16 cellular contexts compared by ENCODE assay signal in the genomic region with DNA sequence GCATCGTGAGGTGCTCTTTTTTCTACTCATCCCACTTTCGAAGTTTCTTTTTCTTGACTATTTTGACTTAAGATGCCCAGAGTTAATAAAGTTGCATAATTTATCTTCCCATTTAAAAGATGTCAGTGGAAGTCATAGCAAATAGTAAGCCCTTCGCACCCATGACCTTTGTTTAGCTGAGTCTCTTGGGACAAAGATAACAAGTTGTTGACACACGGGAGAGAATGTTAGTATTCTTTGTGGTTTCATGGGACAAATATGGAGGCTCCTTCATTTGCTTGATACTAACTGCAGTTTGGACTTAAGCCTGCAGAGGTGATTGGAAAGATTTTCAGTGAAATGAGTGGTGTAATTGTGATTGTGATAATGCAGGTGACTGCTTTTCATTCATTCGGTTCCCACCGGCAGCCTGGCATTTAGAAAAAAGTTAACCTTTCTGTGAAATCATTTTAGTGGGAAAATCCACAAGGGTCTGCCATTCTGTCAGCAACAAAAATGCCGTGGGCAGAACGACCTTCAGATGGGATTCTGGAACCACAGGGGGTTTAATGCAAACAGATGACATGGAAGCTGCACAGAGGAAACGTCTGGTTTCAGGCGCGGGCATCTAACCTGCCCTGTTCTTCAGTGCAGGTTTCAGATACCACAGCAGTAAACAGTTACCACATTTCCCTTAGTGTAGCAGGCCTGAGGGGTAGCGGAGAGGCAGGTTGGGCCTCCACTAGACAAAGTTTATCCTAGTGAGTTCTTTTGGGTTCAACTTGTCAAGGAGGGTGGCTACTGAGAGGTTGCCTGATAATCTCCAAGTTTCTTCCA.
DNase-seq lines count a peak whose midpoint lies in the region; ATAC-seq and FAIRE-seq lines count a peak whose summit lies in the region.
"Had no signal": no experiment of that assay in that cellular context is flagged by ENCODE, and none has a peak within 500 bp of the region (broad histone marks: within the 10 kb centered on the region; RNA-seq: fewer than 3 reads in every experiment).

No MANE protein-coding gene starts in this region.

- no peak for FAIRE-seq in urothelium cell line (lab: Jason Lieb, UNC)
- FAIRE-seq: RCC 7860 had no signal

- intact Hi-C loops in activated naive CD4-positive, alpha-beta T cell treated with anti-CD3 and anti-CD28 coated beads for 36 hours (cut with micrococcal nuclease), result loop anchor here (5.0 kb wide), 1 partner anchor 60 kb away; no protein-coding TSS in a partner anchor
- intact Hi-C loops in left colon (cut with DNase I, micrococcal nuclease), result no loop called here

- H3K27ac Mint-ChIP-seq in activated naive CD4-positive, alpha-beta T cell treated with anti-CD3 and anti-CD28 coated beads for 36 hours, result peak overlapping the region; percentile 33
- peak overlapping the region in 1 of 2 donors; percentile 14 for H3K27ac Mint-ChIP-seq in activated naive CD4-positive, alpha-beta T cell treated with anti-CD3 and anti-CD28 coated beads, Interleukin-2, amount 50 U/mL, for 72 hours
- H3K27ac Mint-ChIP-seq in activated naive CD8-positive, alpha-beta T cell treated with anti-CD3 and anti-CD28 coated beads for 36 hours, result peak overlapping the region; percentile 30
- H3K27ac Mint-ChIP-seq in stimulated activated naive CD8-positive, alpha-beta T cell treated with anti-CD3 and anti-CD28 coated beads, Interleukin-15, Interleukin-2, amounts not matched to agents 100 ng/mL and 50 ng/mL, for 24 hours, result peak overlapping the region; percentile 78
- H3K27ac Mint-ChIP-seq: IgD-negative memory B cell had no signal

- no peak overlapping the region for H3K4me3 Mint-ChIP-seq in activated naive CD4-positive, alpha-beta T cell treated with anti-CD3 and anti-CD28 coated beads for 36 hours
- peak overlapping the region; percentile 1 for H3K4me3 Mint-ChIP-seq in activated naive CD8-positive, alpha-beta T cell treated with anti-CD3 and anti-CD28 coated beads for 36 hours
- peak overlapping the region; percentile 1 for H3K4me3 Mint-ChIP-seq in stimulated activated naive CD8-positive, alpha-beta T cell treated with anti-CD3 and anti-CD28 coated beads, Interleukin-15, Interleukin-2, amounts not matched to agents 100 ng/mL and 50 ng/mL, for 24 hours
- H3K4me3 Mint-ChIP-seq: IgD-negative memory B cell had no signal

- peak; percentile 43 for DNase-seq in activated naive CD4-positive, alpha-beta T cell treated with anti-CD3 and anti-CD28 coated beads for 36 hours
- DNase-seq in activated naive CD4-positive, alpha-beta T cell treated with anti-CD3 and anti-CD28 coated beads, Interleukin-2, amount 50 U/mL, for 72 hours (ENCODE audit: low spot score in 2 of 2), result no peak
- DNase-seq in NCI-H526 treated with DMSO at 0.1 percent for 48 hours (lab: John Stamatoyannopoulos, UW), result peak; percentile 18
- peak; percentile 22 for DNase-seq in activated naive CD8-positive, alpha-beta T cell treated with anti-CD3 and anti-CD28 coated beads for 36 hours
- no peak for DNase-seq in urothelium cell line (ENCODE audit: low spot score)
- DNase-seq in NCI-H146 (lab: John Stamatoyannopoulos, UW), result no peak
- DNase-seq in left colon, result no peak
- DNase-seq: activated CD4-positive, alpha-beta T cell treated with anti-CD3 and anti-CD28 coated beads, Interleukin-2, amount 50 U/mL, for 4 hours; DMS79; left ventricle myocardium inferior; NCI-H1930; NCI-H226 had no signal

- H3K36me3 Mint-ChIP-seq in activated naive CD4-positive, alpha-beta T cell treated with anti-CD3 and anti-CD28 coated beads for 36 hours (ENCODE audit: low read depth), result peaks cover 12% of the 10 kb centered on the region
- peaks cover 16 to 42% of the 10 kb centered on the region in 2 donors for H3K36me3 Mint-ChIP-seq in activated naive CD4-positive, alpha-beta T cell treated with anti-CD3 and anti-CD28 coated beads, Interleukin-2, amount 50 U/mL, for 72 hours
- peaks cover 32% of the 10 kb centered on the region for H3K36me3 Mint-ChIP-seq in activated naive CD8-positive, alpha-beta T cell treated with anti-CD3 and anti-CD28 coated beads for 36 hours
- H3K36me3 Mint-ChIP-seq in stimulated activated naive CD8-positive, alpha-beta T cell treated with anti-CD3 and anti-CD28 coated beads, Interleukin-15, Interleukin-2, amounts not matched to agents 100 ng/mL and 50 ng/mL, for 24 hours (ENCODE audit: low read depth), result peaks cover 38% of the 10 kb centered on the region

- CTCF ChIA-PET in activated naive CD4-positive, alpha-beta T cell treated with anti-CD3 and anti-CD28 coated beads for 36 hours (lab: Charles Lee), result no interaction called here

- peaks cover 72% of the 10 kb centered on the region for H3K4me1 Mint-ChIP-seq in activated naive CD4-positive, alpha-beta T cell treated with anti-CD3 and anti-CD28 coated beads for 36 hours (ENCODE audit: low read depth)
- peaks cover 68% of the 10 kb centered on the region for H3K4me1 Mint-ChIP-seq in activated naive CD8-positive, alpha-beta T cell treated with anti-CD3 and anti-CD28 coated beads for 36 hours
- H3K4me1 Mint-ChIP-seq in stimulated activated naive CD8-positive, alpha-beta T cell treated with anti-CD3 and anti-CD28 coated beads, Interleukin-15, Interleukin-2, amounts not matched to agents 100 ng/mL and 50 ng/mL, for 24 hours (ENCODE audit: low read depth), result peaks cover 93% of the 10 kb centered on the region

- no peaks in the 10 kb centered on the region for H3K27me3 Mint-ChIP-seq in activated naive CD4-positive, alpha-beta T cell treated with anti-CD3 and anti-CD28 coated beads for 36 hours (ENCODE audit: low read depth)
- no peaks in the 10 kb centered on the region for H3K27me3 Mint-ChIP-seq in activated naive CD8-positive, alpha-beta T cell treated with anti-CD3 and anti-CD28 coated beads for 36 hours
- H3K27me3 Mint-ChIP-seq in stimulated activated naive CD8-positive, alpha-beta T cell treated with anti-CD3 and anti-CD28 coated beads, Interleukin-15, Interleukin-2, amounts not matched to agents 100 ng/mL and 50 ng/mL, for 24 hours, result no peaks in the 10 kb centered on the region
- H3K27me3 Mint-ChIP-seq: IgD-negative memory B cell had no signal

- ATAC-seq in activated naive CD4-positive, alpha-beta T cell treated with anti-CD3 and anti-CD28 coated beads, Interleukin-2, amount 50 U/mL, for 72 hours, result no peak
- no peak for ATAC-seq in left colon
- ATAC-seq: HCT116 had no signal

- no peaks in the 10 kb centered on the region for H3K9me3 Mint-ChIP-seq in activated naive CD4-positive, alpha-beta T cell treated with anti-CD3 and anti-CD28 coated beads for 36 hours
- no peaks in the 10 kb centered on the region for H3K9me3 Mint-ChIP-seq in activated naive CD4-positive, alpha-beta T cell treated with anti-CD3 and anti-CD28 coated beads, Interleukin-2, amount 50 U/mL, for 72 hours
- H3K9me3 Mint-ChIP-seq in activated naive CD8-positive, alpha-beta T cell treated with anti-CD3 and anti-CD28 coated beads for 36 hours, result no peaks in the 10 kb centered on the region
- H3K9me3 Mint-ChIP-seq in stimulated activated naive CD8-positive, alpha-beta T cell treated with anti-CD3 and anti-CD28 coated beads, Interleukin-15, Interleukin-2, amounts not matched to agents 100 ng/mL and 50 ng/mL, for 24 hours, result no peaks in the 10 kb centered on the region
- H3K9me3 Mint-ChIP-seq: IgD-negative memory B cell had no signal

Comparison
In these comparisons a context has a peak if more than half of its experiments do, and no peak if none do; other contexts are left out.
1. DNase-seq: peak in activated naive CD4-positive, alpha-beta T cell treated with anti-CD3 and anti-CD28 coated beads for 36 hours (single experiment), NCI-H526 treated with DMSO at 0.1 percent for 48 hours (single experiment) and activated naive CD8-positive, alpha-beta T cell treated with anti-CD3 and anti-CD28 coated beads for 36 hours (single experiment); none in activated naive CD4-positive, alpha-beta T cell treated with anti-CD3 and anti-CD28 coated beads, Interleukin-2, amount 50 U/mL, for 72 hours (0 of 2), urothelium cell line (single experiment), NCI-H146 (single experiment) and left colon (0 of 2).